8 cellular contexts compared by ENCODE assay signal in the genomic region with DNA sequence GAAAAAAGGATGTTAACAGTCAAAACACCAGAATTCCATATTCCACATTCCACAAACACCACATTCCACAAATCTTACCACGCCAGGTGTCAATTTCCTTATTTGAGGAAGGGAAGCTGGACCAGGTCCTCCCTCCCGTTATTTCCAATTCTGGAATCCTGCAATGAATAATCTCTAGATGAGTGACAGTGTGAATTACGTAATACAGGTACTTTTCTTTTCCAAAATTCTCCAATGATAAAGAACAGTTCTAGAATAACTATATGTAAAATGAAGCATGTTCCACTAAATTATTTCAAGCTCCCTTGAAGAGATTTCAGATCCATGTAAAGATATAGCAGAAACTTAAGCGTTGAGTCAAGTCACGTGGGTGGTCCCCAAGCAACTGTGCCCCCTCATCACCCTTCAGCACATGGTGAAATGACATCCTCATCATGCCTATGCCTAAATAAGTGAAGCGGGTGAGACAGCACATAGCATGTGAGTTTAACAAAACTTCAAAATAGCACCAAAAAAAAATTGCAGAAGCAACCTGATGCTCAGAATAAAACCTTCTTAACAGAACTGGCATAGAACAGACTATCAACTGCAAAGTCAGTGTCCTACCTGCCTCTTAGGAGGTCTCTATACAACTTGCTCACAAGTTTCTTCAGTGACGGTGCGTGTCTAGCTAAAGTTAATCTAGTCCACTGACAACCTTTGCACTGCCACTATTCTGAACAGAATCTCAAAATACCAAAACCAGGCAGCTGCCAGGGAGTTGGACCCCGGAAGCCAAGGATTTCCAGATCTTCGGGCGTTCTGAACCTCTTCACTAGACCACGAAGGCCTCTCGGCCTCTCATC. TPM values are rescaled to one million over a fixed set of nuclear protein-coding genes. Genes with fewer than 3 reads are reported as not detected.
DNase-seq lines count a peak whose midpoint lies in the region; ATAC-seq and TF ChIP-seq lines count a peak whose summit lies in the region.

No MANE protein-coding gene starts in this region.

- H3K9me2 ChIP-seq in DOHH2 (replicated peaks; ENCODE audit: control insufficient read depth, low read length), result no peaks in the 10 kb centered on the region

- H3K9me3 ChIP-seq in DOHH2 (ENCODE audit: control insufficient read depth, insufficient read depth, low read length) (no peaks in the 10 kb centered on the region), breast epithelium (no peaks in the 10 kb centered on the region), left lung (no peaks in the 10 kb centered on the region), testis (no peaks in the 10 kb centered on the region)

- peak; percentile 45 for DNase-seq in NB4 (ENCODE audit: low read depth)
- no peak for DNase-seq in breast epithelium (ENCODE audit: low spot score in 2 of 2)
- DNase-seq in left lung, result no peak
- no peak for DNase-seq in testis
- no peak for DNase-seq in NCI-H2081 (lab: John Stamatoyannopoulos, UW)
- DNase-seq in occipital lobe (lab: John Stamatoyannopoulos, UW), result no peak

- H3K36me3 ChIP-seq in DOHH2 (ENCODE audit: control insufficient read depth, low read length) (peaks cover 49% of the 10 kb centered on the region), breast epithelium (no peaks in the 10 kb centered on the region), left lung (peaks cover 0 to 39% of the 10 kb centered on the region in 2 donors), testis (ENCODE audit: low read depth, missing control alignments) (no peaks in the 10 kb centered on the region)

- TF ChIP-seq POLR2A in NB4 (IDR thresholded peaks at IDR 0.05; ENCODE audit: extremely low read depth, insufficient read length) (no peak), breast epithelium (IDR thresholded peaks at IDR 0.05) (no peak), testis (IDR thresholded peaks at IDR 0.05) (no peak)

- no peak for TF ChIP-seq CTCF in DOHH2 (IDR thresholded peaks at IDR 0.05; ENCODE audit: low read depth, low read length, poor library complexity, severe bottlenecking)
- TF ChIP-seq CTCF in NB4 (IDR thresholded peaks at IDR 0.05; ENCODE audit: low read depth, low read length), result no peak
- TF ChIP-seq CTCF in breast epithelium (IDR thresholded peaks at IDR 0.05), result no peak
- TF ChIP-seq CTCF in left lung (IDR thresholded peaks at IDR 0.05), result no peak
- TF ChIP-seq CTCF in testis (IDR thresholded peaks at IDR 0.05), result no peak

- H3K27ac ChIP-seq in DOHH2 (ENCODE audit: low read depth, low read length) (peak overlapping the region; percentile 9; the same call in 1 of the 2 replicates), breast epithelium (peak overlapping the region; percentile 86 to 89), left lung (peak overlapping the region; percentile 68 to 73), testis (peak overlapping the region; percentile 81 to 88)

- peaks cover 4% of the 10 kb centered on the region; the same call in 1 of the 2 replicates for H4K20me1 ChIP-seq in DOHH2 (ENCODE audit: control insufficient read depth, insufficient read depth, low read depth, low read length)

- peaks cover 34% of the 10 kb centered on the region for H3K79me2 ChIP-seq in DOHH2 (ENCODE audit: control insufficient read depth, low read length)

- peaks cover 12% of the 10 kb centered on the region for H3F3A ChIP-seq in DOHH2 (ENCODE audit: control insufficient read depth, insufficient read depth)

- 21 to 24% methylated on average over 10 to 13 of the region's 13 CpGs for WGBS in testis, 2 donors

- H3K4me3 ChIP-seq in DOHH2 (ENCODE audit: low read length) (peak overlapping the region; percentile 83), NB4 (ENCODE audit: low read depth, low read length) (peak overlapping the region; percentile 71), breast epithelium (peak overlapping the region; percentile 82 to 96 (median 95)), left lung (peak overlapping the region; percentile 73 to 83), testis (peak overlapping the region; percentile 97)

- ATAC-seq in GM21576 (IDR thresholded peaks at IDR 0.05; ENCODE audit: unreplicated experiment) (peak; percentile 22), left lung (peak; percentile 33)

- peak overlapping the region; percentile 60 for H3K4me2 ChIP-seq in DOHH2 (ENCODE audit: low read length)

- intact Hi-C loops in breast epithelium (cut with DNase I; ENCODE audit: low total_unique reads) (no loop called here), left lung (cut with DNase I) (no loop called here), testis (cut with DNase I; ENCODE audit: low total_unique reads) (no loop called here)

- H3K4me1 ChIP-seq in DOHH2 (ENCODE audit: control insufficient read depth, low read length) (peaks cover 19% of the 10 kb centered on the region), breast epithelium (no peaks in the 10 kb centered on the region), left lung (peaks cover 8 to 23% of the 10 kb centered on the region in 2 donors), testis (peaks cover 6% of the 10 kb centered on the region)

- no peaks in the 10 kb centered on the region for H3K27me3 ChIP-seq in DOHH2 (ENCODE audit: control insufficient read depth, low read length)
- no peaks in the 10 kb centered on the region for H3K27me3 ChIP-seq in breast epithelium
- no peaks in the 10 kb centered on the region for H3K27me3 ChIP-seq in left lung
- no peaks in the 10 kb centered on the region for H3K27me3 ChIP-seq in testis

RNA-seq across cellular contexts. Expression of gene NFRKB, which starts 0.9 kb away (rescaled TPM):
- total RNA-seq in breast epithelium (10 to 100 TPM; 30.2 to 45.2 (median 44.2) TPM), left lung (10 to 100 TPM; 21.5 to 26.9 TPM), testis (10 to 100 TPM; 61.2 to 81.3 TPM), occipital lobe (20.9 TPM)
- polyA plus RNA-seq in testis (ENCODE audit: insufficient read depth, low read depth, low replicate concordance), result 48.1 TPM

Comparison
In these comparisons a context has a peak if more than half of its experiments do, and no peak if none do; other contexts are left out.
1. H3K27ac ChIP-seq: peak in every context shown above with its lines; median percentile 88 in breast epithelium; 84 in testis; 70 in left lung; 9 in DOHH2.